1 cellular context compared by ENCODE assay signal in the genomic region with DNA sequence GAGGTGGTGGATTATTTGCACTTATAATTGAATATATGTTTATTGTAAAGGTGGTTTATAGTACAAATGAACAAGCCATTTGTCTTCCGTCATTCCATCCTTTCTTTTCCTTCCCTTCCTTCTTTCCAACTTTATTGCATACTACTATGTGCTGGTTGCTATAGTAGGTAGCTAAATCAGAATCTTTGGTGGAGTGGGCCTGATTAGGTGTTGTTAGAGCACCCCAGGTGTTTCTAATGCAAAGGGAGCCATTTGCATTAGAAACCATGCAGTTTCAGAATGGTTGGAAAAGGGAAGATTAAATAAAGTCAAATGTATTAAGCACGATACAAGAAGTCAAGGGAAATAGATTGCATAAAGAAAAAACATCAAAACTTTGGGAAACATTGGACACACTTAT.
TF ChIP-seq lines count a peak whose summit lies in the region.

No MANE protein-coding gene starts in this region.

TF ChIP-seq in WTC11, 78 proteins besides CTCF, POLR2A, EP300 and RAD21 (continued from another document):
- TF ChIP-seq, protein P1, sequence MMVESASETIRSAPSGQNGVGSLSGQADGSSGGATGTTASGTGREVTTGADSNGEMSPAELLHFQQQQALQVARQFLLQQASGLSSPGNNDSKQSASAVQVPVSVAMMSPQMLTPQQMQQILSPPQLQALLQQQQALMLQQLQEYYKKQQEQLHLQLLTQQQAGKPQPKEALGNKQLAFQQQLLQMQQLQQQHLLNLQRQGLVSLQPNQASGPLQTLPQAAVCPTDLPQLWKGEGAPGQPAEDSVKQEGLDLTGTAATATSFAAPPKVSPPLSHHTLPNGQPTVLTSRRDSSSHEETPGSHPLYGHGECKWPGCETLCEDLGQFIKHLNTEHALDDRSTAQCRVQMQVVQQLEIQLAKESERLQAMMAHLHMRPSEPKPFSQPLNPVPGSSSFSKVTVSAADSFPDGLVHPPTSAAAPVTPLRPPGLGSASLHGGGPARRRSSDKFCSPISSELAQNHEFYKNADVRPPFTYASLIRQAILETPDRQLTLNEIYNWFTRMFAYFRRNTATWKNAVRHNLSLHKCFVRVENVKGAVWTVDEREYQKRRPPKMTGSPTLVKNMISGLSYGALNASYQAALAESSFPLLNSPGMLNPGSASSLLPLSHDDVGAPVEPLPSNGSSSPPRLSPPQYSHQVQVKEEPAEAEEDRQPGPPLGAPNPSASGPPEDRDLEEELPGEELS (CRISPR knock-in tag; IDR thresholded peaks at IDR 0.05): no peak
- TF ChIP-seq ZNF671 (CRISPR knock-in tag; IDR thresholded peaks at IDR 0.05) (no peak), GABPB1 (CRISPR knock-in tag; IDR thresholded peaks at IDR 0.05) (no peak), E2F5 (CRISPR knock-in tag; IDR thresholded peaks at IDR 0.05) (no peak)
- TF ChIP-seq, protein P2, sequence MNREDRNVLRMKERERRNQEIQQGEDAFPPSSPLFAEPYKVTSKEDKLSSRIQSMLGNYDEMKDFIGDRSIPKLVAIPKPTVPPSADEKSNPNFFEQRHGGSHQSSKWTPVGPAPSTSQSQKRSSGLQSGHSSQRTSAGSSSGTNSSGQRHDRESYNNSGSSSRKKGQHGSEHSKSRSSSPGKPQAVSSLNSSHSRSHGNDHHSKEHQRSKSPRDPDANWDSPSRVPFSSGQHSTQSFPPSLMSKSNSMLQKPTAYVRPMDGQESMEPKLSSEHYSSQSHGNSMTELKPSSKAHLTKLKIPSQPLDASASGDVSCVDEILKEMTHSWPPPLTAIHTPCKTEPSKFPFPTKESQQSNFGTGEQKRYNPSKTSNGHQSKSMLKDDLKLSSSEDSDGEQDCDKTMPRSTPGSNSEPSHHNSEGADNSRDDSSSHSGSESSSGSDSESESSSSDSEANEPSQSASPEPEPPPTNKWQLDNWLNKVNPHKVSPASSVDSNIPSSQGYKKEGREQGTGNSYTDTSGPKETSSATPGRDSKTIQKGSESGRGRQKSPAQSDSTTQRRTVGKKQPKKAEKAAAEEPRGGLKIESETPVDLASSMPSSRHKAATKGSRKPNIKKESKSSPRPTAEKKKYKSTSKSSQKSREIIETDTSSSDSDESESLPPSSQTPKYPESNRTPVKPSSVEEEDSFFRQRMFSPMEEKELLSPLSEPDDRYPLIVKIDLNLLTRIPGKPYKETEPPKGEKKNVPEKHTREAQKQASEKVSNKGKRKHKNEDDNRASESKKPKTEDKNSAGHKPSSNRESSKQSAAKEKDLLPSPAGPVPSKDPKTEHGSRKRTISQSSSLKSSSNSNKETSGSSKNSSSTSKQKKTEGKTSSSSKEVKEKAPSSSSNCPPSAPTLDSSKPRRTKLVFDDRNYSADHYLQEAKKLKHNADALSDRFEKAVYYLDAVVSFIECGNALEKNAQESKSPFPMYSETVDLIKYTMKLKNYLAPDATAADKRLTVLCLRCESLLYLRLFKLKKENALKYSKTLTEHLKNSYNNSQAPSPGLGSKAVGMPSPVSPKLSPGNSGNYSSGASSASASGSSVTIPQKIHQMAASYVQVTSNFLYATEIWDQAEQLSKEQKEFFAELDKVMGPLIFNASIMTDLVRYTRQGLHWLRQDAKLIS (CRISPR knock-in tag; IDR thresholded peaks at IDR 0.05; ENCODE audit: borderline replicate concordance): no peak
